ENCODE assay signal across 7 cellular contexts in genomic region chr6:34272022-34272926, GRCh38. TPM values are rescaled to one million over a fixed set of nuclear protein-coding genes. Genes with fewer than 3 reads are reported as not detected.
DNase-seq lines count a peak whose midpoint lies in the region; ATAC-seq and TF ChIP-seq lines count a peak whose summit lies in the region.

No MANE protein-coding gene starts in this region.

- in situ Hi-C loops in ACHN (cut with HindIII; ENCODE audit: low pct_ligation_motif_present, low pct_unique_long_range_greater_than_20kb, low sequenced_read_pairs) = no loop called here

- intact Hi-C loops in Right ventricle myocardium superior (cut with DNase I) = no loop called here
- intact Hi-C loops in posterior vena cava (cut with DNase I) = no loop called here

- TF ChIP-seq CTCF in GM12865 (IDR thresholded peaks at IDR 0.05; ENCODE audit: insufficient read depth, low read depth, low read length, missing control alignments) = peak; percentile 5

- H3K4me3 ChIP-seq in GM12865 (ENCODE audit: low read depth, low read length) = no peak overlapping the region

- DNase-seq in GM12865 (ENCODE audit: low read depth) = no peak
- peak; percentile 15 for DNase-seq in NOMO-1 treated with dmso at 0.1 percent for 144 hours (lab: John Stamatoyannopoulos, UW; ENCODE audit: unreplicated experiment)
- peak; percentile 60 for DNase-seq in Right ventricle myocardium superior
- peak; percentile 81 for DNase-seq in posterior vena cava (ENCODE audit: low spot score)
- DNase-seq in activated CD8-positive, alpha-beta memory T cell treated with anti-CD3 and anti-CD28 coated beads, Interleukin-2, amount 50 U/mL, for 48 hours = no peak
- DNase-seq in NCI-H187 (lab: John Stamatoyannopoulos, UW) = no peak
- no peak for DNase-seq in ACHN

- ATAC-seq in Right ventricle myocardium superior (ENCODE audit: poor library complexity) = no peak

RNA-seq across cellular contexts. Expression of gene SMIM29, which starts 23.5 kb away (rescaled TPM):
- total RNA-seq in Right ventricle myocardium superior = 19.1 TPM
- 10 to 100 TPM; 19.0 to 24.5 TPM for total RNA-seq in posterior vena cava

RNA-seq across cellular contexts. Expression of gene HMGA1, which starts 35.6 kb away (rescaled TPM):
- total RNA-seq in Right ventricle myocardium superior (45.7 TPM), posterior vena cava (10 to 100 TPM; 11.3 to 39.7 TPM)

Comparison
In these comparisons a context has a peak if more than half of its experiments do, and no peak if none do; other contexts are left out.
1. DNase-seq: peak in NOMO-1 treated with dmso at 0.1 percent for 144 hours (single experiment), Right ventricle myocardium superior (single experiment) and posterior vena cava (single experiment); none in GM12865 (single experiment), activated CD8-positive, alpha-beta memory T cell treated with anti-CD3 and anti-CD28 coated beads, Interleukin-2, amount 50 U/mL, for 48 hours (single experiment), NCI-H187 (0 of 2) and ACHN (single experiment).